8 cellular contexts compared by ENCODE assay signal in the genomic region with DNA sequence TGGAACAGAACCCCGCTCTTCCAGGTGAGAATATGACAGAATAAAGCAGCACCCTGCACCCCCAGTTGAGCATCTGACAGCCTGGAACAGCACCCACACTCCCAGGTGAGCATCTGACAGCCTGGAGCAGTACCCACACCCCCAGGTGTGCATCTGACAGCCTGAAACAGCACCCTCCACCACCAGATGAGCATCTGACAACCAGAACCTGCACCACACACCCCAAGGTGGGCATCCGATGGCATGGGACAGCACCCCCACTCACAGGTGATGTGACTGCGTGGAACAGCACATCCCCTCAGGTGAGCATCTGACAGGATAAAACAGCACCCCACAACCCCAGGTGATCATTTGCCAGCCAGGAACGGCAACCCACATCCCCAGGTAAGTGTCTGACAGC. TPM values are rescaled to one million over a fixed set of nuclear protein-coding genes. Genes with fewer than 3 reads are reported as not detected.
DNase-seq lines count a peak whose midpoint lies in the region; ATAC-seq and TF ChIP-seq lines count a peak whose summit lies in the region.
"Not testable (repeated sequence)": the region's sequence is repeated elsewhere in the genome, so short reads cannot be mapped to it uniquely, and the experiment has no call there.
"Had no signal": no experiment of that assay in that cellular context is flagged by ENCODE, and none has a peak within 500 bp of the region (broad histone marks: within the 10 kb centered on the region; RNA-seq: fewer than 3 reads in every experiment).

No MANE protein-coding gene starts in this region.

- not testable (repeated sequence) for H3K23ac ChIP-seq in H9 (ENCODE audit: insufficient read length, low read depth, low read length)

- H3K4me1 Mint-ChIP-seq in H9; natural killer cell; osteocyte (ENCODE audit: unreplicated experiment): not testable (repeated sequence)

- not testable (repeated sequence) for H3K4me2 ChIP-seq in H9 (ENCODE audit: insufficient read depth, insufficient read length, low read length)

- intact Hi-C loops in cardiac septum (cut with DNase I); natural killer cell (cut with micrococcal nuclease); sigmoid colon (cut with DNase I): not testable (repeated sequence)

- H2BK120ac ChIP-seq in H9 (ENCODE audit: low read depth, low read length, poor library complexity, severe bottlenecking): not testable (repeated sequence)

- TF ChIP-seq CTCF in H9 (conservative IDR thresholded peaks at IDR 0.05); natural killer cell (IDR thresholded peaks at IDR 0.05); osteocyte (IDR thresholded peaks at IDR 0.05); sigmoid colon (IDR thresholded peaks at IDR 0.05); suprapubic skin (IDR thresholded peaks at IDR 0.05): not testable (repeated sequence)

- H3K4me3 Mint-ChIP-seq in H9; natural killer cell; osteocyte (ENCODE audit: unreplicated experiment): not testable (repeated sequence)

- not testable (repeated sequence) for H3K9ac ChIP-seq in H9 (ENCODE audit: extremely low read depth, insufficient read length, low read length)

- H3K23me2 ChIP-seq in H9 (ENCODE audit: insufficient read length, low read depth, low read length, poor library complexity, severe bottlenecking): not testable (repeated sequence)

- not testable (repeated sequence) for H4K8ac ChIP-seq in H9 (replicated peaks; ENCODE audit: insufficient read length, low read depth, low read length)

- TF ChIP-seq POLR2A in sigmoid colon (IDR thresholded peaks at IDR 0.05); suprapubic skin (IDR thresholded peaks at IDR 0.05): not testable (repeated sequence)

- H4K91ac ChIP-seq in H9 (ENCODE audit: insufficient read length, low read depth, low read length): not testable (repeated sequence)

- H2BK12ac ChIP-seq in H9 (ENCODE audit: insufficient read length, low read depth, low read length): not testable (repeated sequence)

- not testable (repeated sequence) for H3K4me3 ChIP-seq in sigmoid colon, suprapubic skin

- H3K4ac ChIP-seq in H9 (ENCODE audit: low read depth, low read length): not testable (repeated sequence)

- H3K4me1 ChIP-seq in H9 (ENCODE audit: insufficient read depth, low read length); sigmoid colon; suprapubic skin: not testable (repeated sequence)

- not testable (repeated sequence) for H3K27ac Mint-ChIP-seq in H9; natural killer cell; osteocyte (ENCODE audit: unreplicated experiment)

- not testable (repeated sequence) for H3K56ac ChIP-seq in H9 (ENCODE audit: insufficient read length, low read depth, low read length)

- not testable (repeated sequence) for H3K79me1 ChIP-seq in H9 (ENCODE audit: insufficient read depth, low read depth, low read length, poor library complexity, severe bottlenecking)

- DNase-seq in H9: peak; percentile 8
- DNase-seq in activated effector memory CD4-positive, alpha-beta T cell treated with anti-CD3 and anti-CD28 coated beads, Interleukin-2, amount 50 U/mL, for 16 hours: peak; percentile 43
- DNase-seq in cardiac septum (ENCODE audit: low spot score): peak; percentile 20
- peak; percentile 12 for DNase-seq in natural killer cell
- peak; percentile 67 for DNase-seq in osteocyte (ENCODE audit: extremely low spot score, unreplicated experiment)
- DNase-seq in sigmoid colon: peak; percentile 17
- peak; percentile 14 to 48 for DNase-seq in suprapubic skin (ENCODE audit: low spot score in 2 of 2)

- H3T11ph ChIP-seq in H9 (ENCODE audit: low read length): not testable (repeated sequence)

- H2BK20ac ChIP-seq in H9 (ENCODE audit: low read depth, low read length, poor library complexity, severe bottlenecking): not testable (repeated sequence)

- H3K14ac ChIP-seq in H9 (ENCODE audit: insufficient read depth, low read length): not testable (repeated sequence)

- not testable (repeated sequence) for H3K27me3 Mint-ChIP-seq in H9 (ENCODE audit: low read depth); osteocyte (ENCODE audit: unreplicated experiment)
- H3K27me3 Mint-ChIP-seq in natural killer cell (ENCODE audit: low read depth in 2 of 2): peaks cover 8 to 14% of the 10 kb centered on the region in 2 donors

- peaks cover 33% of the 10 kb centered on the region for H3K9me3 ChIP-seq in H9 (ENCODE audit: control insufficient read depth, low read depth, low read length)
- H3K9me3 ChIP-seq in sigmoid colon, suprapubic skin: not testable (repeated sequence)

- H3K9me3 Mint-ChIP-seq in H9 (peaks cover 13 to 38% of the 10 kb centered on the region in 2 experiments), osteocyte (ENCODE audit: unreplicated experiment) (peaks cover 14% of the 10 kb centered on the region)
- H3K9me3 Mint-ChIP-seq in natural killer cell: not testable (repeated sequence)

- H3K18ac ChIP-seq in H9 (ENCODE audit: insufficient read length, low read depth, low read length): not testable (repeated sequence)

- not testable (repeated sequence) for H2BK5ac ChIP-seq in H9 (ENCODE audit: insufficient read length, low read length)

- H4K20me1 ChIP-seq in H9 (ENCODE audit: control insufficient read depth, insufficient read depth, insufficient read length): not testable (repeated sequence)

- H2BK15ac ChIP-seq in H9 (ENCODE audit: low read depth, low read length): not testable (repeated sequence)

- not testable (repeated sequence) for H3K79me2 ChIP-seq in H9 (ENCODE audit: insufficient read depth, low read length)

- not testable (repeated sequence) for H3K36me3 ChIP-seq in sigmoid colon, suprapubic skin

- not testable (repeated sequence) for H3K27me3 ChIP-seq in H9 (ENCODE audit: insufficient read depth, low read length)
- peaks cover 0 to 18% (median 4%) of the 10 kb centered on the region in 3 donors for H3K27me3 ChIP-seq in sigmoid colon
- H3K27me3 ChIP-seq in suprapubic skin: peaks cover 24% of the 10 kb centered on the region

- no CpG with 5 or more reads among the region's 4 CpGs for WGBS in H9 (ENCODE audit: extremely low coverage, insufficient read length, low lambda C conversion rate)
- 57 to 73% methylated on average over 4 of the region's 4 CpGs for WGBS in sigmoid colon, 2 donors
- WGBS in suprapubic skin: no CpG with 5 or more reads among the region's 4 CpGs

- H2AK5ac ChIP-seq in H9 (ENCODE audit: insufficient read length, low read length): not testable (repeated sequence)

- not testable (repeated sequence) for H4K5ac ChIP-seq in H9 (ENCODE audit: insufficient read length, low read depth, low read length)

- H3K27ac ChIP-seq in H9 (ENCODE audit: insufficient read length, low read depth, low read length); sigmoid colon; suprapubic skin: not testable (repeated sequence)

- TF ChIP-seq EP300 in sigmoid colon (IDR thresholded peaks at IDR 0.05); suprapubic skin (IDR thresholded peaks at IDR 0.05): not testable (repeated sequence)

- H2AFZ ChIP-seq in H9 (ENCODE audit: low read length): not testable (repeated sequence)

- ATAC-seq in natural killer cell: not testable (repeated sequence)

- not testable (repeated sequence) for H3K36me3 Mint-ChIP-seq in H9 (ENCODE audit: insufficient read depth in 1 of 3, low read depth in 3 of 3); natural killer cell; osteocyte (ENCODE audit: unreplicated experiment)

RNA-seq across cellular contexts. Expression of gene TTC34, which starts 26.2 kb away (rescaled TPM):
- total RNA-seq in H9 (2021): 0.92 and 1.0 TPM in 2 replicates
- total RNA-seq in cardiac septum: 0.35 TPM
- total RNA-seq in natural killer cell: 1 to 10 TPM in 2 of 3 donors, under 1 TPM in 1; 0.80 to 1.4 (median 1.2) TPM
- 1.4 and 1.7 TPM in 2 replicates for total RNA-seq in osteocyte
- under 1 TPM; 0.16 to 0.83 (median 0.63) TPM for total RNA-seq in sigmoid colon
- polyA plus RNA-seq in sigmoid colon: under 1 TPM in 2 of 3 donors, not detected in 1; under 0.01 to 0.57 TPM
- total RNA-seq in suprapubic skin: under 1 TPM in 2 of 4 donors, not detected in 2; 0.17 to 0.56 TPM
- total RNA-seq: A172 had no signal

Comparison
In these comparisons a context has a peak if more than half of its experiments do, and no peak if none do; other contexts are left out.
1. DNase-seq: peak in every context shown above with its lines; median percentile 67 in osteocyte; 43 in activated effector memory CD4-positive, alpha-beta T cell treated with anti-CD3 and anti-CD28 coated beads, Interleukin-2, amount 50 U/mL, for 16 hours; 31 in suprapubic skin; 20 in cardiac septum; 17 in sigmoid colon; 12 in natural killer cell; 8 in H9.